Comparison of ENCODE assay signal across 8 cellular contexts in genomic region chr13:96994030-96994848, GRCh38. TPM values are rescaled to one million over a fixed set of nuclear protein-coding genes. Genes with fewer than 3 reads are reported as not detected.
DNase-seq lines count a peak whose midpoint lies in the region; ATAC-seq and TF ChIP-seq lines count a peak whose summit lies in the region.

Gene OXGR1 (minus strand): TSS chr13:96994476. CDS start chr13:96987759, 6,717 bp downstream.

- H2AFZ ChIP-seq in ACC112 (ENCODE audit: low read length, unreplicated experiment): peak within 1 kb of the TSS; percentile 40

- no peak within 1 kb of the TSS for H3K9ac ChIP-seq in HUES6 (ENCODE audit: low read length)

- no peaks in the 10 kb centered on the region for H3K36me3 ChIP-seq in ACC112 (ENCODE audit: insufficient read depth, low read length)
- no peaks in the 10 kb centered on the region for H3K36me3 ChIP-seq in HUES6 (ENCODE audit: control insufficient read depth, insufficient read depth, low read length)
- H3K36me3 ChIP-seq in esophagus squamous epithelium: no peaks in the 10 kb centered on the region

- DNase-seq in esophagus squamous epithelium (lab: John Stamatoyannopoulos, UW): no peak
- DNase-seq in naive thymus-derived CD8-positive, alpha-beta T cell: no peak
- no peak for DNase-seq in activated CD4-positive, alpha-beta memory T cell treated with anti-CD3 and anti-CD28 coated beads, Interleukin-2, amount 10 ng/mL, durations not matched to agents 7 days and 5 days
- no peak for DNase-seq in activated T-helper 1 cell treated with anti-CD3 and anti-CD28 coated beads, Interleukin-12 subunit alpha, Interleukin-12 subunit beta, Interleukin-2, Interleukin-4 antibody, amounts not matched to agents 30 ng/mL and 10 ng/mL and 1 ng/mL, durations not matched to agents 14 hours and 24 hours and 36 hours (ENCODE audit: low spot score)

- H3K9me3 Mint-ChIP-seq in naive thymus-derived CD8-positive, alpha-beta T cell: peaks cover 0 to 15% (median 6%) of the 10 kb centered on the region in 9 donors
- no peaks in the 10 kb centered on the region for H3K9me3 Mint-ChIP-seq in activated CD4-positive, alpha-beta memory T cell treated with anti-CD3 and anti-CD28 coated beads, Interleukin-2, amount 10 ng/mL, durations not matched to agents 7 days and 5 days
- no peaks in the 10 kb centered on the region for H3K9me3 Mint-ChIP-seq in activated T-helper 1 cell treated with anti-CD3 and anti-CD28 coated beads, Interleukin-12 subunit alpha, Interleukin-12 subunit beta, Interleukin-2, Interleukin-4 antibody, amounts not matched to agents 30 ng/mL and 10 ng/mL and 1 ng/mL, durations not matched to agents 14 hours and 24 hours and 36 hours

- POLR2A ChIA-PET in naive thymus-derived CD8-positive, alpha-beta T cell (lab: Charles Lee): no interaction called here
- POLR2A ChIA-PET in activated CD4-positive, alpha-beta memory T cell treated with anti-CD3 and anti-CD28 coated beads, Interleukin-2, amount 10 ng/mL, durations not matched to agents 7 days and 5 days (lab: Charles Lee): no interaction called here

- no peak within 1 kb of the TSS for H3K27ac Mint-ChIP-seq in naive thymus-derived CD8-positive, alpha-beta T cell
- no peak within 1 kb of the TSS for H3K27ac Mint-ChIP-seq in activated CD4-positive, alpha-beta memory T cell treated with anti-CD3 and anti-CD28 coated beads, Interleukin-2, amount 10 ng/mL, durations not matched to agents 7 days and 5 days
- no peak within 1 kb of the TSS for H3K27ac Mint-ChIP-seq in activated T-helper 1 cell treated with anti-CD3 and anti-CD28 coated beads, Interleukin-12 subunit alpha, Interleukin-12 subunit beta, Interleukin-2, Interleukin-4 antibody, amounts not matched to agents 30 ng/mL and 10 ng/mL and 1 ng/mL, durations not matched to agents 14 hours and 24 hours and 36 hours

- H3K27me3 Mint-ChIP-seq in naive thymus-derived CD8-positive, alpha-beta T cell: peaks cover 30 to 86% (median 44%) of the 10 kb centered on the region in 5 donors
- peaks cover 34% of the 10 kb centered on the region for H3K27me3 Mint-ChIP-seq in activated CD4-positive, alpha-beta memory T cell treated with anti-CD3 and anti-CD28 coated beads, Interleukin-2, amount 10 ng/mL, durations not matched to agents 7 days and 5 days
- H3K27me3 Mint-ChIP-seq in activated T-helper 1 cell treated with anti-CD3 and anti-CD28 coated beads, Interleukin-12 subunit alpha, Interleukin-12 subunit beta, Interleukin-2, Interleukin-4 antibody, amounts not matched to agents 30 ng/mL and 10 ng/mL and 1 ng/mL, durations not matched to agents 14 hours and 24 hours and 36 hours (ENCODE audit: insufficient read depth): peaks cover 25% of the 10 kb centered on the region

- H3K4me3 ChIP-seq in ACC112 (ENCODE audit: low read depth, low read length) (peak within 1 kb of the TSS; percentile 77), HUES6 (ENCODE audit: low read depth, low read length) (peak within 1 kb of the TSS; percentile 68), esophagus squamous epithelium (peak within 1 kb of the TSS; percentile 30 to 75 (median 62))

- no peaks in the 10 kb centered on the region for H3K79me2 ChIP-seq in ACC112 (ENCODE audit: control insufficient read depth, insufficient read depth, low read length, unreplicated experiment)

- no peak for TF ChIP-seq POLR2A in esophagus squamous epithelium (IDR thresholded peaks at IDR 0.05)

- intact Hi-C loops in esophagus squamous epithelium (cut with DNase I): no loop called here
- intact Hi-C loops in activated T-helper 1 cell treated with anti-CD3 and anti-CD28 coated beads, Interleukin-12 subunit alpha, Interleukin-12 subunit beta, Interleukin-2, Interleukin-4 antibody, amounts not matched to agents 30 ng/mL and 10 ng/mL and 1 ng/mL, durations not matched to agents 14 hours and 24 hours and 36 hours (cut with micrococcal nuclease): no loop called here

- peaks cover 0 to 13% (median 4%) of the 10 kb centered on the region in 4 donors for H3K4me1 Mint-ChIP-seq in naive thymus-derived CD8-positive, alpha-beta T cell
- H3K4me1 Mint-ChIP-seq in activated CD4-positive, alpha-beta memory T cell treated with anti-CD3 and anti-CD28 coated beads, Interleukin-2, amount 10 ng/mL, durations not matched to agents 7 days and 5 days: no peaks in the 10 kb centered on the region
- H3K4me1 Mint-ChIP-seq in activated T-helper 1 cell treated with anti-CD3 and anti-CD28 coated beads, Interleukin-12 subunit alpha, Interleukin-12 subunit beta, Interleukin-2, Interleukin-4 antibody, amounts not matched to agents 30 ng/mL and 10 ng/mL and 1 ng/mL, durations not matched to agents 14 hours and 24 hours and 36 hours (ENCODE audit: low read depth): no peaks in the 10 kb centered on the region

- H3K4me1 ChIP-seq in ACC112 (ENCODE audit: control insufficient read depth, insufficient read depth, low read length, unreplicated experiment) (no peaks in the 10 kb centered on the region), HUES6 (ENCODE audit: control insufficient read depth, insufficient read depth, low read length) (no peaks in the 10 kb centered on the region; the same call in 1 of the 2 replicates), esophagus squamous epithelium (peaks cover 0 to 23% (median 10%) of the 10 kb centered on the region in 3 donors)

- TF ChIP-seq CTCF in esophagus squamous epithelium (IDR thresholded peaks at IDR 0.05): no peak

- no peak for ATAC-seq in naive thymus-derived CD8-positive, alpha-beta T cell
- no peak for ATAC-seq in HG03175 (IDR thresholded peaks at IDR 0.05; ENCODE audit: unreplicated experiment)
- ATAC-seq in GM18909 (IDR thresholded peaks at IDR 0.05; ENCODE audit: poor library complexity, unreplicated experiment): no peak

- peaks cover 79% of the 10 kb centered on the region for H3K27me3 ChIP-seq in ACC112 (ENCODE audit: insufficient read depth, low read length)
- peaks cover 87% of the 10 kb centered on the region for H3K27me3 ChIP-seq in HUES6 (ENCODE audit: control insufficient read depth, insufficient read depth, low read length)
- peaks cover 0 to 12% (median 0%) of the 10 kb centered on the region in 4 donors for H3K27me3 ChIP-seq in esophagus squamous epithelium

- H3K36me3 Mint-ChIP-seq in naive thymus-derived CD8-positive, alpha-beta T cell: peaks cover 0 to 11% (median 4%) of the 10 kb centered on the region in 3 donors
- no peaks in the 10 kb centered on the region for H3K36me3 Mint-ChIP-seq in activated CD4-positive, alpha-beta memory T cell treated with anti-CD3 and anti-CD28 coated beads, Interleukin-2, amount 10 ng/mL, durations not matched to agents 7 days and 5 days (ENCODE audit: low read depth)
- H3K36me3 Mint-ChIP-seq in activated T-helper 1 cell treated with anti-CD3 and anti-CD28 coated beads, Interleukin-12 subunit alpha, Interleukin-12 subunit beta, Interleukin-2, Interleukin-4 antibody, amounts not matched to agents 30 ng/mL and 10 ng/mL and 1 ng/mL, durations not matched to agents 14 hours and 24 hours and 36 hours (ENCODE audit: low read depth): no peaks in the 10 kb centered on the region

- no peak within 1 kb of the TSS for H3K27ac ChIP-seq in ACC112 (ENCODE audit: low read depth, low read length)
- H3K27ac ChIP-seq in HUES6 (ENCODE audit: low read depth, low read length): no peak within 1 kb of the TSS
- H3K27ac ChIP-seq in esophagus squamous epithelium: peak within 1 kb of the TSS in 2 of 4 donors; percentile 57 to 66

- CTCF ChIA-PET in activated CD4-positive, alpha-beta memory T cell treated with anti-CD3 and anti-CD28 coated beads, Interleukin-2, amount 10 ng/mL, durations not matched to agents 7 days and 5 days (lab: Charles Lee): no interaction called here

- WGBS in esophagus squamous epithelium, 2 donors: 0 to 5% methylated on average over 13 to 20 of the region's 52 CpGs

- H3K9me3 ChIP-seq in HUES6 (ENCODE audit: control insufficient read depth, insufficient read depth, low read depth, low read length): no peaks in the 10 kb centered on the region
- H3K9me3 ChIP-seq in esophagus squamous epithelium: no peaks in the 10 kb centered on the region

- H3K4me3 Mint-ChIP-seq in naive thymus-derived CD8-positive, alpha-beta T cell: peak within 1 kb of the TSS in 8 of 10 donors; percentile 12 to 57 (median 30)
- no peak within 1 kb of the TSS for H3K4me3 Mint-ChIP-seq in activated CD4-positive, alpha-beta memory T cell treated with anti-CD3 and anti-CD28 coated beads, Interleukin-2, amount 10 ng/mL, durations not matched to agents 7 days and 5 days
- no peak within 1 kb of the TSS for H3K4me3 Mint-ChIP-seq in activated T-helper 1 cell treated with anti-CD3 and anti-CD28 coated beads, Interleukin-12 subunit alpha, Interleukin-12 subunit beta, Interleukin-2, Interleukin-4 antibody, amounts not matched to agents 30 ng/mL and 10 ng/mL and 1 ng/mL, durations not matched to agents 14 hours and 24 hours and 36 hours

RNA-seq across cellular contexts. Expression of gene OXGR1, which starts in this region (rescaled TPM):
- 1 to 10 TPM in 3 of 4 donors, not detected in 1; 1.2 to 5.7 (median 1.4) TPM for total RNA-seq in esophagus squamous epithelium
- not detected for total RNA-seq in naive thymus-derived CD8-positive, alpha-beta T cell
- not detected for polyA plus RNA-seq in naive thymus-derived CD8-positive, alpha-beta T cell
- not detected for total RNA-seq in activated CD4-positive, alpha-beta memory T cell treated with anti-CD3 and anti-CD28 coated beads, Interleukin-2, amount 10 ng/mL, durations not matched to agents 7 days and 5 days
- not detected in 2 replicates for total RNA-seq in activated T-helper 1 cell treated with anti-CD3 and anti-CD28 coated beads, Interleukin-12 subunit alpha, Interleukin-12 subunit beta, Interleukin-2, Interleukin-4 antibody, amounts not matched to agents 30 ng/mL and 10 ng/mL and 1 ng/mL, durations not matched to agents 14 hours and 24 hours and 36 hours

Comparison
In these comparisons a context has a peak if more than half of its experiments do, and no peak if none do; other contexts are left out.
1. H3K4me3 Mint-ChIP-seq: peak in naive thymus-derived CD8-positive, alpha-beta T cell (8 of 10); none in activated CD4-positive, alpha-beta memory T cell treated with anti-CD3 and anti-CD28 coated beads, Interleukin-2, amount 10 ng/mL, durations not matched to agents 7 days and 5 days (single experiment) and activated T-helper 1 cell treated with anti-CD3 and anti-CD28 coated beads, Interleukin-12 subunit alpha, Interleukin-12 subunit beta, Interleukin-2, Interleukin-4 antibody, amounts not matched to agents 30 ng/mL and 10 ng/mL and 1 ng/mL, durations not matched to agents 14 hours and 24 hours and 36 hours (single experiment).
2. Peak in every context shown above with its lines, with median percentiles within 50 percentile points of each other: H3K4me3 ChIP-seq.